In genomic region chr7:92035576-92035975, GRCh38 we compare ENCODE assay signal across 17 cellular contexts.
A peak's percentile ranks its signal among the peaks of the same experiment; 100 is the strongest.
DNase-seq lines count a peak whose midpoint lies in the region; ATAC-seq, FAIRE-seq and TF ChIP-seq lines count a peak whose summit lies in the region.
"Had no signal": no experiment of that assay in that cellular context is flagged by ENCODE, and none has a peak within 500 bp of the region (broad histone marks: within the 10 kb centered on the region; RNA-seq: fewer than 3 reads in every experiment).

No MANE protein-coding gene starts in this region.

- no peak for TF ChIP-seq POLR2A in H1 (IDR thresholded peaks at IDR 0.05; ENCODE audit: control extremely low read depth in 1 of 2, low read depth in 2 of 2, low read length in 2 of 2)

- ATAC-seq in HG02973 (IDR thresholded peaks at IDR 0.05; ENCODE audit: unreplicated experiment) = no peak
- no peak for ATAC-seq in GM19467 (IDR thresholded peaks at IDR 0.05; ENCODE audit: unreplicated experiment)
- ATAC-seq: CD8-positive, alpha-beta T cell; HepG2 had no signal

- WGBS in H1 (ENCODE audit: extremely low coverage in 1 of 2, insufficient coverage in 1 of 2, insufficient read length in 1 of 2, insufficient replicate concordance in 2 of 2, low coverage in 1 of 2, low lambda C conversion rate in 2 of 2, missing lambda C conversion rate in 1 of 2), 2 experiments = 87% methylated on average over 1 of the region's 1 CpG; no CpG with 5 or more reads in 1 of the 2 experiments

- no peak overlapping the region for H3K4me2 ChIP-seq in H1 (ENCODE audit: insufficient read depth in 1 of 2, low read depth in 2 of 2, low read length in 2 of 2)
- H3K4me2 ChIP-seq: BLaER1 treated with 17β-estradiol and CSF1 and Interleukin-3, amounts not matched to agents 10 nM and 100 nM had no signal

- no peak overlapping the region for H3K56ac ChIP-seq in H1 (replicated peaks; ENCODE audit: insufficient read length, low read depth, low read length)

- H3K4ac ChIP-seq in H1 (replicated peaks; ENCODE audit: insufficient read length, low read depth, low read length) = no peak overlapping the region

- DNase-seq in H1 (ENCODE audit: low read depth in 1 of 2, low spot score in 2 of 2) = no peak
- DNase-seq in fibroblast of villous mesenchyme (ENCODE audit: low read depth) = peak; percentile 13
- no peak for DNase-seq in progenitor cell of endocrine pancreas (ENCODE audit: low spot score, unreplicated experiment)
- no peak for DNase-seq in activated T-helper 1 cell treated with anti-CD3 and anti-CD28 coated beads, Interleukin-12 subunit alpha, Interleukin-12 subunit beta, Interleukin-2, Interleukin-4 antibody, amounts not matched to agents 30 ng/mL and 10 ng/mL and 1 ng/mL, durations not matched to agents 14 hours and 24 hours and 36 hours (ENCODE audit: low spot score)
- DNase-seq: Calu3; CD8-positive, alpha-beta T cell; DMS79 treated with DMSO at 0.1 percent for 48 hours; GF-D8; HCEC 1CT had no signal

- peaks cover 28% of the 10 kb centered on the region for H3K36me3 Mint-ChIP-seq in progenitor cell of endocrine pancreas (ENCODE audit: insufficient read depth)
- peaks cover 22% of the 10 kb centered on the region for H3K36me3 Mint-ChIP-seq in activated T-helper 1 cell treated with anti-CD3 and anti-CD28 coated beads, Interleukin-12 subunit alpha, Interleukin-12 subunit beta, Interleukin-2, Interleukin-4 antibody, amounts not matched to agents 30 ng/mL and 10 ng/mL and 1 ng/mL, durations not matched to agents 14 hours and 24 hours and 36 hours (ENCODE audit: low read depth)

- H2BK5ac ChIP-seq in H1 (ENCODE audit: low read depth, low read length) = no peak overlapping the region

- H4K5ac ChIP-seq in H1 (ENCODE audit: insufficient read length, low read depth, low read length) = no peak overlapping the region

- H3K36me3 ChIP-seq in H1 (ENCODE audit: control insufficient read depth in 2 of 4, insufficient read depth in 4 of 4, low read length in 3 of 4) = peaks cover 0 to under 1% (median under 1%) of the 10 kb centered on the region in 4 experiments; a peak in 4 of 8 replicates

- H3K27me3 ChIP-seq in H1 (replicated peaks in 1 of 4; ENCODE audit: control insufficient read depth in 3 of 4, extremely low read depth in 1 of 4, insufficient read depth in 3 of 4, low read length in 3 of 4) = no peaks in the 10 kb centered on the region
- H3K27me3 ChIP-seq: BLaER1 treated with 17β-estradiol and CSF1 and Interleukin-3, amounts not matched to agents 10 nM and 100 nM had no signal

- H3K9me3 ChIP-seq in H1 (ENCODE audit: insufficient read depth in 2 of 2, low read depth in 1 of 2, low read length in 1 of 2) = no peaks in the 10 kb centered on the region

- H3K27ac Mint-ChIP-seq in progenitor cell of endocrine pancreas = peak overlapping the region; percentile 78
- no peak overlapping the region for H3K27ac Mint-ChIP-seq in activated T-helper 1 cell treated with anti-CD3 and anti-CD28 coated beads, Interleukin-12 subunit alpha, Interleukin-12 subunit beta, Interleukin-2, Interleukin-4 antibody, amounts not matched to agents 30 ng/mL and 10 ng/mL and 1 ng/mL, durations not matched to agents 14 hours and 24 hours and 36 hours
- H3K27ac Mint-ChIP-seq: B cell; CD8-positive, alpha-beta T cell; IgD-negative memory B cell had no signal

- H2BK120ac ChIP-seq in H1 (replicated peaks; ENCODE audit: low read depth, low read length) = no peak overlapping the region

- no peak overlapping the region for H3K4me3 Mint-ChIP-seq in progenitor cell of endocrine pancreas (ENCODE audit: low read depth)
- no peak overlapping the region for H3K4me3 Mint-ChIP-seq in activated T-helper 1 cell treated with anti-CD3 and anti-CD28 coated beads, Interleukin-12 subunit alpha, Interleukin-12 subunit beta, Interleukin-2, Interleukin-4 antibody, amounts not matched to agents 30 ng/mL and 10 ng/mL and 1 ng/mL, durations not matched to agents 14 hours and 24 hours and 36 hours
- H3K4me3 Mint-ChIP-seq: B cell; CD8-positive, alpha-beta T cell; IgD-negative memory B cell had no signal

- no peaks in the 10 kb centered on the region for H3K9me3 Mint-ChIP-seq in progenitor cell of endocrine pancreas (ENCODE audit: low read depth)
- H3K9me3 Mint-ChIP-seq in activated T-helper 1 cell treated with anti-CD3 and anti-CD28 coated beads, Interleukin-12 subunit alpha, Interleukin-12 subunit beta, Interleukin-2, Interleukin-4 antibody, amounts not matched to agents 30 ng/mL and 10 ng/mL and 1 ng/mL, durations not matched to agents 14 hours and 24 hours and 36 hours = no peaks in the 10 kb centered on the region
- H3K9me3 Mint-ChIP-seq: CD8-positive, alpha-beta T cell; IgD-negative memory B cell had no signal

- intact Hi-C loops in activated T-helper 1 cell treated with anti-CD3 and anti-CD28 coated beads, Interleukin-12 subunit alpha, Interleukin-12 subunit beta, Interleukin-2, Interleukin-4 antibody, amounts not matched to agents 30 ng/mL and 10 ng/mL and 1 ng/mL, durations not matched to agents 14 hours and 24 hours and 36 hours (cut with micrococcal nuclease) = no loop called here

- no peak overlapping the region for H4K91ac ChIP-seq in H1 (replicated peaks; ENCODE audit: insufficient read length, low read length)

- H3K27me3 Mint-ChIP-seq in progenitor cell of endocrine pancreas = no peaks in the 10 kb centered on the region
- no peaks in the 10 kb centered on the region for H3K27me3 Mint-ChIP-seq in activated T-helper 1 cell treated with anti-CD3 and anti-CD28 coated beads, Interleukin-12 subunit alpha, Interleukin-12 subunit beta, Interleukin-2, Interleukin-4 antibody, amounts not matched to agents 30 ng/mL and 10 ng/mL and 1 ng/mL, durations not matched to agents 14 hours and 24 hours and 36 hours (ENCODE audit: insufficient read depth)
- H3K27me3 Mint-ChIP-seq: B cell, IgD-negative memory B cell had no signal

- no peak overlapping the region for H2BK20ac ChIP-seq in H1 (ENCODE audit: low read length)

- H2AK5ac ChIP-seq in H1 (ENCODE audit: low read depth, low read length) = no peak overlapping the region

- H3K79me2 ChIP-seq in H1 (ENCODE audit: control insufficient read depth in 1 of 2, insufficient read depth in 2 of 2, low read length in 2 of 2) = no peaks in the 10 kb centered on the region

- no peaks in the 10 kb centered on the region for H4K20me1 ChIP-seq in H1 (replicated peaks in 1 of 2; ENCODE audit: control insufficient read depth in 1 of 2, insufficient read depth in 2 of 2, low read length in 2 of 2)
- H4K20me1 ChIP-seq: BLaER1 treated with 17β-estradiol and CSF1 and Interleukin-3, amounts not matched to agents 10 nM and 100 nM had no signal

- no peak overlapping the region for H3K14ac ChIP-seq in H1 (ENCODE audit: insufficient read length)

- H2BK15ac ChIP-seq in H1 (ENCODE audit: low read length) = no peak overlapping the region

- no peak overlapping the region for H3K23ac ChIP-seq in H1 (ENCODE audit: insufficient read length)

- H3K4me1 ChIP-seq in H1 (replicated peaks in 1 of 4; ENCODE audit: control insufficient read depth in 3 of 4, insufficient read depth in 4 of 4, low read length in 3 of 4) = no peaks in the 10 kb centered on the region

- TF ChIP-seq EP300 in H1 (IDR thresholded peaks at IDR 0.05; ENCODE audit: borderline replicate concordance in 1 of 2, low read depth in 2 of 2, low read length in 2 of 2) = no peak

- CTCF ChIA-PET in H1 (lab: Charles Lee; ENCODE audit: partially characterized antibody) = no interaction called here

- H3K27ac ChIP-seq in 22Rv1 = peak overlapping the region; percentile 3; the same call in 1 of the 2 replicates
- H3K27ac ChIP-seq in H1 (ENCODE audit: low read depth, low read length) = no peak overlapping the region
- H3K27ac ChIP-seq: BLaER1 treated with 17β-estradiol and CSF1 and Interleukin-3, amounts not matched to agents 10 nM and 100 nM had no signal

- H2BK12ac ChIP-seq in H1 (ENCODE audit: low read depth, low read length) = no peak overlapping the region

- H4K8ac ChIP-seq in H1 (ENCODE audit: extremely low read depth, insufficient read depth, low read length) = no peak overlapping the region

- no peak overlapping the region for H3K4me3 ChIP-seq in H1 (ENCODE audit: extremely low read depth in 1 of 4, insufficient read depth in 2 of 4, low read depth in 3 of 4, low read length in 4 of 4)
- H3K4me3 ChIP-seq in fibroblast of villous mesenchyme (ENCODE audit: low read depth, low read length) = no peak overlapping the region
- H3K4me3 ChIP-seq: BLaER1 treated with 17β-estradiol and CSF1 and Interleukin-3, amounts not matched to agents 10 nM and 100 nM had no signal

- H3K9ac ChIP-seq in H1 (replicated peaks in 1 of 4; ENCODE audit: extremely low read depth in 1 of 4, low read depth in 3 of 4, low read length in 3 of 4) = no peak overlapping the region
- H3K9ac ChIP-seq: BLaER1 treated with 17β-estradiol and CSF1 and Interleukin-3, amounts not matched to agents 10 nM and 100 nM had no signal

- TF ChIP-seq CTCF in 22Rv1 (IDR thresholded peaks at IDR 0.05) (no peak), H1 (IDR thresholded peaks at IDR 0.05; ENCODE audit: control extremely low read depth in 1 of 3, insufficient read depth in 1 of 3, low read depth in 1 of 3, low read length in 3 of 3) (no peak), fibroblast of villous mesenchyme (IDR thresholded peaks at IDR 0.05; ENCODE audit: insufficient read depth, low read depth, low read length) (no peak), progenitor cell of endocrine pancreas (IDR thresholded peaks at IDR 0.05; ENCODE audit: unreplicated experiment) (no peak)

- no peaks in the 10 kb centered on the region for H3K79me1 ChIP-seq in H1 (ENCODE audit: low read depth, low read length)

- POLR2A ChIA-PET in H1 (lab: Charles Lee; ENCODE audit: partially characterized antibody) = no interaction called here

- no peak overlapping the region for H3K18ac ChIP-seq in H1 (ENCODE audit: extremely low read depth, low read length)

- FAIRE-seq in H1 (lab: Jason Lieb, UNC) = no peak
- FAIRE-seq: H54, HepG2 had no signal

- peaks cover 20% of the 10 kb centered on the region for H3K4me1 Mint-ChIP-seq in progenitor cell of endocrine pancreas (ENCODE audit: low read depth)
- H3K4me1 Mint-ChIP-seq in activated T-helper 1 cell treated with anti-CD3 and anti-CD28 coated beads, Interleukin-12 subunit alpha, Interleukin-12 subunit beta, Interleukin-2, Interleukin-4 antibody, amounts not matched to agents 30 ng/mL and 10 ng/mL and 1 ng/mL, durations not matched to agents 14 hours and 24 hours and 36 hours (ENCODE audit: low read depth) = no peaks in the 10 kb centered on the region
- H3K4me1 Mint-ChIP-seq: B cell had no signal

- H3K23me2 ChIP-seq in H1 (ENCODE audit: low read depth, low read length) = no peaks in the 10 kb centered on the region

- TF ChIP-seq RAD21 in H1 (IDR thresholded peaks at IDR 0.05 in 1 of 2, conservative IDR thresholded peaks at IDR 0.05 in 1 of 2; ENCODE audit: low read depth in 2 of 2, low read length in 2 of 2) = no peak

- H2AFZ ChIP-seq in H1 (ENCODE audit: low read length) = no peak overlapping the region

TF ChIP-seq in H1, 55 proteins besides CTCF, POLR2A, EP300 and RAD21 (continues in another document):
- no peak for TF ChIP-seq POU5F1 (IDR thresholded peaks at IDR 0.05; ENCODE audit: low read depth, low read length)
- TF ChIP-seq ASH2L (IDR thresholded peaks at IDR 0.05; ENCODE audit: low read length) = no peak
